Comparison of ENCODE assay signal across 9 cellular contexts in the genomic region with DNA sequence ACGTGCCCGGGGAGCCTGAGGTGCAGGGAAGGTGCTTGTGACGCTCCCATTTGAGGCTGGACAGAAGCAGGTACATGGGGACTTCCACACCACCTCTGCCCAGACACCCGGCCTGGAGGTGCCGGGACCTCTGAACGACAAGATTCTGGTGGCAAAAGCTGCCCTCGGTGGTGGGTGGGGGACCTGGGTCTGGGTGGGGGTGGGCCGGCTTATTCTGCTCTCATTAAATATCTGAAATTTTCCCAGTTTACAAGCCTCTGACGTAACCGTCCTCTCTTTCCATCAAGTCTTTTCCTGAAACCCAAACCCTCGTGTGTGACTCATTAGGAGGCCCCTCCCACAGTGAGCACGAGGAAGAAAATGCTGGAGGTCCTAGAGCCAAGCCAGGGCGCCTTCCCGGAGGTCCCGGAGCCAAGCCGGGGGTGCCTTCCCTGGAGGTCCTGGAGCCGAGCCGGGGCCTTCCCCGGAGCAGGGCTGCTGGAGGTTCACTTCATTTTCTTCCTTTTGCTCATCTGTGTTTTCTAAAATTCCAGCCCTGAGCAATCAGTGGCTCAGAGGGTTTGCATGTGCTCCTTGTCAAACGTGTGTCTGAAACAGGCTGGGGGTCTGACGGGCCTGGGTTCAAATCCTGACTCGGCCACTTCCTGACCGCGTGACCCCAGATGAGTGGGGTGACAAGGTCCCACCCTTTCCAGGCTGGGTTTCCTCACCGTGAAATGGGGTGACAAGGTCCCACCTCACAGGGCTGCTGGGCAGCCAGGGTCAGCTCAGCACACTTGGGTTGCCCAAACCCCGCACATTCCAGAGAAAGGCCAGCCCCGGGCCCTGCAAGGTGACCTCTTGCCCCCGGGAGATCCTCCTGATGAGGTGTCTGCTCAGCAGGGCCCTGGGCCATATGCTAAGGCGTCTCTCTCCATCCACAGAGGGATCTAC. TPM values are rescaled to one million over a fixed set of nuclear protein-coding genes. Genes with fewer than 3 reads are reported as not detected.
DNase-seq lines count a peak whose midpoint lies in the region; ATAC-seq lines count a peak whose summit lies in the region.
"Had no signal": no experiment of that assay in that cellular context is flagged by ENCODE, and none has a peak within 500 bp of the region (broad histone marks: within the 10 kb centered on the region; RNA-seq: fewer than 3 reads in every experiment).

No MANE protein-coding gene starts in this region.

- ATAC-seq in Right ventricle myocardium superior (ENCODE audit: poor library complexity), result peak; percentile 19
- ATAC-seq in HG03469 (IDR thresholded peaks at IDR 0.05; ENCODE audit: unreplicated experiment), result no peak

- H3K36me3 ChIP-seq in skeletal muscle satellite cell (ENCODE audit: insufficient read depth, low read length), result peaks cover 30% of the 10 kb centered on the region

- no peak overlapping the region for H3K4me3 ChIP-seq in skeletal muscle satellite cell (ENCODE audit: low read length)

- intact Hi-C loops in Right ventricle myocardium superior (cut with DNase I), result loop anchor here (10.0 kb wide), 1 partner anchor 95 kb away; no protein-coding TSS in a partner anchor

- H3K4me2 ChIP-seq in skeletal muscle satellite cell (ENCODE audit: low read length), result peak overlapping the region; percentile 1

- peak; percentile 80 for DNase-seq in GM04503 (ENCODE audit: low read depth)
- peak; percentile 83 for DNase-seq in T1000 (lab: John Stamatoyannopoulos, UW)
- DNase-seq in Right ventricle myocardium superior, result peak; percentile 72
- no peak for DNase-seq in GOT3 (lab: John Stamatoyannopoulos, UW)
- DNase-seq in iPS-NIHi7 (ENCODE audit: extremely low spot score), result no peak
- DNase-seq in DMS153 treated with DMSO at 0.1 percent for 48 hours (lab: John Stamatoyannopoulos, UW; ENCODE audit: unreplicated experiment), result no peak
- DNase-seq: NCI-H526 had no signal

- H3K27me3 ChIP-seq in skeletal muscle satellite cell (ENCODE audit: control insufficient read depth, insufficient read depth, low read length), result no peaks in the 10 kb centered on the region

- H3K9me3 ChIP-seq in skeletal muscle satellite cell (replicated peaks; ENCODE audit: low read length), result no peaks in the 10 kb centered on the region

- peaks cover 28% of the 10 kb centered on the region for H3K4me1 ChIP-seq in skeletal muscle satellite cell (ENCODE audit: control insufficient read depth, insufficient read depth, low read length)

- no peak overlapping the region for H3K9ac ChIP-seq in skeletal muscle satellite cell (ENCODE audit: low read depth, low read length)

RNA-seq across cellular contexts. Expression of a gene that starts 10.0 kb away (rescaled TPM):
- 477 TPM for total RNA-seq in Right ventricle myocardium superior
- 16.0 and 144 TPM in 2 replicates for total RNA-seq in skeletal muscle satellite cell (2012; rRNA removed)

RNA-seq across cellular contexts. Expression of a gene that starts 17.4 kb away (rescaled TPM):
- total RNA-seq in Right ventricle myocardium superior, result 1.3 TPM
- 0.51 TPM in 1 of 2 replicates, not detected in the other for total RNA-seq in skeletal muscle satellite cell (2012; rRNA removed)

RNA-seq across cellular contexts. Expression of a gene that starts 23.5 kb away (rescaled TPM):
- total RNA-seq in Right ventricle myocardium superior, result 19.1 TPM
- 29.5 and 30.2 TPM in 2 replicates for total RNA-seq in skeletal muscle satellite cell (2012; rRNA removed)

RNA-seq across cellular contexts. Expression of a gene that starts 23.8 kb away (rescaled TPM):
- total RNA-seq in Right ventricle myocardium superior, result not detected
- not detected in 2 replicates for total RNA-seq in skeletal muscle satellite cell (2012; rRNA removed)

RNA-seq across cellular contexts. Expression of a gene that starts 28.7 kb away (rescaled TPM):
- not detected for total RNA-seq in Right ventricle myocardium superior
- total RNA-seq in skeletal muscle satellite cell (2012; rRNA removed), result not detected in 2 replicates

Comparison
In these comparisons a context has a peak if more than half of its experiments do, and no peak if none do; other contexts are left out.
1. DNase-seq: peak in GM04503 (single experiment), T1000 (single experiment) and Right ventricle myocardium superior (single experiment); none in GOT3 (single experiment), iPS-NIHi7 (single experiment) and DMS153 treated with DMSO at 0.1 percent for 48 hours (single experiment).